ENCODE assay signal across 8 cellular contexts in the genomic region with DNA sequence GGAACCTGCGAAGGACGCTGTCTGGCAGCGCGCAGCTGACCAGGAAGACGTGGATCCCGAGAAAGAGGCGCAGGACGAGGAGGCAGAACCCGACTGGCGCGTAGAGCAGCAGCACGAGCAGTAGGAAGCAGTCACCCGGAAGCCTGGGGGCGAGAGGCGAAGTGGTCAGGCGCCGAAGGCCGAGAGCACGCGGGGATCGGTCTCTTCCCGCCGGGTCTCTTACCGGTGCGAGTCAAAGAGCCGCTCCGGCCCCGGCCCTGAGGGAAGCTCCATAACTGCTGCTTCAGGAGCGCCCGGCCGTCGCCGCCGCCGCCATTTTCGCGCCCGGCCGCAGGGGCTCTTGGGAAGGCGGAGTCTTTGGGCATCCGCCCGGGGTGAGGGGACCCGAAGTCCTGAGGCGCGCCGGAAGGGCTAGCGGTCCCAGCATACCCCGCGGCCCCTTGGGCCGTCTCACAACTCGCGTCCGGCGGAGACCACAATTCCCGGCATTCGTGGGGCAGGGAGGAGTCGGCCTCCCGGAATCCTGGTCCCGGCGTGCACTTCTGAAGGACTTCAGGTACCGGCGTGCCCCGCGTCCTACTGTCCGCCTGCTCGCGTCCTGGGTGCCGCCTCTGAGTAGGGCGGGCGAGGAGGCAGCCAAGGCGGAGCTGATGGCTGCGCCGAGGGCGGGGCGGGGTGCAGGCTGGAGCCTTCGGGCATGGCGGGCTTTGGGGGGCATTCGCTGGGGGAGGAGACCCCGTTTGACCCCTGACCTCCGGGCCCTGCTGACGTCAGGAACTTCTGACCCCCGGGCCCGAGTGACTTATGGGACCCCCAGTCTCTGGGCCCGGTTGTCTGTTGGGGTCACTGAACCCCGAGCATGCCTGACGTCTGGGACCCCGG. TPM values are rescaled to one million over a fixed set of nuclear protein-coding genes. Genes with fewer than 3 reads are reported as not detected.
DNase-seq lines count a peak whose midpoint lies in the region; ATAC-seq and TF ChIP-seq lines count a peak whose summit lies in the region.

A gene with protein sequence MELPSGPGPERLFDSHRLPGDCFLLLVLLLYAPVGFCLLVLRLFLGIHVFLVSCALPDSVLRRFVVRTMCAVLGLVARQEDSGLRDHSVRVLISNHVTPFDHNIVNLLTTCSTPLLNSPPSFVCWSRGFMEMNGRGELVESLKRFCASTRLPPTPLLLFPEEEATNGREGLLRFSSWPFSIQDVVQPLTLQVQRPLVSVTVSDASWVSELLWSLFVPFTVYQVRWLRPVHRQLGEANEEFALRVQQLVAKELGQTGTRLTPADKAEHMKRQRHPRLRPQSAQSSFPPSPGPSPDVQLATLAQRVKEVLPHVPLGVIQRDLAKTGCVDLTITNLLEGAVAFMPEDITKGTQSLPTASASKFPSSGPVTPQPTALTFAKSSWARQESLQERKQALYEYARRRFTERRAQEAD (minus strand): TSS at position 350 of the 882 bp plus-strand sequence. CDS start 77 bp downstream, at position 273.
A gene (plus strand): TSS at position 577 of the 882 bp plus-strand sequence. CDS start 74 bp downstream, at position 651.

- H3K9ac ChIP-seq in KMS-11: peak within 1 kb of the TSS; percentile 91

- no peaks in the 10 kb centered on the region for H4K20me1 ChIP-seq in KMS-11 (ENCODE audit: insufficient read depth)

- H3K27me3 ChIP-seq in KMS-11 (ENCODE audit: insufficient read depth, low read depth): no peaks in the 10 kb centered on the region
- H3K27me3 ChIP-seq in Peyer's patch: no peaks in the 10 kb centered on the region
- H3K27me3 ChIP-seq in muscle layer of duodenum (ENCODE audit: low read depth, low read length): no peaks in the 10 kb centered on the region

- H3K4me3 ChIP-seq in KMS-11 (IDR thresholded peaks at IDR 0.05; ENCODE audit: insufficient read depth, low read depth, low read length) (peak within 1 kb of the TSS; percentile 72), Peyer's patch (peak within 1 kb of the TSS; percentile 58 to 92 (median 76)), muscle layer of duodenum (ENCODE audit: low read depth in 1 of 2, low read length in 2 of 2) (peak within 1 kb of the TSS; percentile 96 to 99)

- no peak for TF ChIP-seq CTCF in KMS-11 (conservative IDR thresholded peaks at IDR 0.05; ENCODE audit: low read depth, low read length)
- TF ChIP-seq CTCF in Peyer's patch (IDR thresholded peaks at IDR 0.05): peak in 1 of 6 experiments; percentile 1

- peak within 1 kb of the TSS; percentile 71 for H3K27ac ChIP-seq in KMS-11
- H3K27ac ChIP-seq in Peyer's patch: peak within 1 kb of the TSS; percentile 77 to 94 (median 92)
- peak within 1 kb of the TSS; percentile 81 for H3K27ac ChIP-seq in muscle layer of duodenum (ENCODE audit: low read length)

- H2AFZ ChIP-seq in KMS-11 (ENCODE audit: low read depth): peak within 1 kb of the TSS; percentile 72

- ATAC-seq in GM21723 (IDR thresholded peaks at IDR 0.05; ENCODE audit: unreplicated experiment): peak; percentile 81
- peak; percentile 90 for ATAC-seq in esophagus mucosa

- H3K36me3 ChIP-seq in KMS-11 (ENCODE audit: insufficient read depth): peaks cover 4% of the 10 kb centered on the region; the same call in 1 of the 2 replicates
- peaks cover 0 to 30% (median 0%) of the 10 kb centered on the region in 3 donors for H3K36me3 ChIP-seq in Peyer's patch
- peaks cover 18 to 42% of the 10 kb centered on the region in 2 donors for H3K36me3 ChIP-seq in muscle layer of duodenum (ENCODE audit: control insufficient read depth in 1 of 2, insufficient read depth in 2 of 2, low read length in 2 of 2)

- peak within 1 kb of the TSS; percentile 100 for H3K4me2 ChIP-seq in KMS-11

- H3K4me1 ChIP-seq in KMS-11 (ENCODE audit: low read depth, poor library complexity, severe bottlenecking) (peaks cover 22% of the 10 kb centered on the region), Peyer's patch (peaks cover 0 to 22% (median 11%) of the 10 kb centered on the region in 4 donors), muscle layer of duodenum (ENCODE audit: control insufficient read depth in 1 of 2, insufficient read depth in 2 of 2, low read length in 2 of 2) (peaks cover 16 to 25% of the 10 kb centered on the region in 2 donors)

- peak; percentile 79 to 83 for TF ChIP-seq POLR2A in Peyer's patch (IDR thresholded peaks at IDR 0.05)

- H3K9me3 ChIP-seq in Peyer's patch: no peaks in the 10 kb centered on the region
- H3K9me3 ChIP-seq in muscle layer of duodenum (ENCODE audit: control insufficient read depth in 1 of 2, low read length in 2 of 2): no peaks in the 10 kb centered on the region

- peaks cover 30% of the 10 kb centered on the region for H3K79me2 ChIP-seq in KMS-11 (ENCODE audit: insufficient read depth, low read depth)

- DNase-seq in DMS53 (lab: John Stamatoyannopoulos, UW): peak; percentile 100
- DNase-seq in Peyer's patch: peak; percentile 98 to 99 (median 98)
- DNase-seq in activated T-cell treated with anti-CD3 and anti-CD28 coated beads, Interleukin-2, amount 50 U/mL, for 48 hours: peak; percentile 96
- peak; percentile 76 to 83 for DNase-seq in stimulated activated CD8-positive, alpha-beta memory T cell treated with anti-CD3 and anti-CD28 coated beads, Interleukin-7, amount 100 ng/mL, for 4 hours (ENCODE audit: low read depth in 2 of 2)

RNA-seq across cellular contexts. Expression of the first gene that starts in this region (rescaled TPM):
- 100 to 1,000 TPM; 183 to 233 (median 213) TPM for total RNA-seq in Peyer's patch
- total RNA-seq in esophagus mucosa: 74.2 TPM

RNA-seq across cellular contexts. Expression of the second gene that starts in this region (rescaled TPM):
- 10 to 100 TPM; 20.6 to 25.5 (median 24.2) TPM for total RNA-seq in Peyer's patch
- 17.9 TPM for total RNA-seq in esophagus mucosa

Comparison
In these comparisons a context has a peak if more than half of its experiments do, and no peak if none do; other contexts are left out.
1. Peak in every context shown above with its lines: DNase-seq, ATAC-seq, H3K4me3 ChIP-seq and H3K27ac ChIP-seq.